Comparison of ENCODE assay signal across 8 cellular contexts in the genomic region with DNA sequence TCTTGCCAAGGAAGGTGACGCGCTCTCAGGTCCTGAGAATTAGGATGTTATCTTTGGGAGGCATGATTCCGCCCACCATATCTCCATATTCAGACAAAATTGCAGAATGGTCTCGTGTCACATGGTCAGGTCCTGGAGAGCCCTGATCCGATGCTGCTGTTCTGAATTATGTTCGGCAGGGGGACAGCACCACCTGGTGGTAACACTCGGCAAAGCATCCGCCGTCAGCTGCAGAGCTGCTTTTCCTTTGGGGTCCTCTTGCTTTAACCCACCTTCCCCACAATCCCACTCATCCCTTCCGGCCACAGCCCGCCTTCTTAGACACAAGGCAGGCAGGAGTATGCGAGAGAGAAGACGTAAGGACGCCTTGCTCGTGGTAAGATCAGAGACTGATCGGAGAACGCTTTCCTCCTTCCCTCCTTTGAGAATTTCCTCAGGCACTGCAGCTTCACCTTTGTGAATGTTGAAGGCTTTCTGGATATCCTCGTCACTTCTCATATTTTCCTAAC.
A peak's percentile ranks its signal among the peaks of the same experiment; 100 is the strongest.
DNase-seq lines count a peak whose midpoint lies in the region; ATAC-seq and TF ChIP-seq lines count a peak whose summit lies in the region.

No MANE protein-coding gene starts in this region.

- H3K4me3 Mint-ChIP-seq in CD8-positive, alpha-beta memory T cell = peak overlapping the region in 3 of 7 donors; percentile 0 to 36 (median 14)
- H3K4me3 Mint-ChIP-seq in activated T-helper 17 cell treated with anti-CD3 and anti-CD28 coated beads, Interleukin-2, amount 50 U/mL, for 72 hours = peak overlapping the region; percentile 19

- peak; percentile 96 for TF ChIP-seq CTCF in HL-60 (IDR thresholded peaks at IDR 0.05; ENCODE audit: insufficient read depth, low read length)
- peak; percentile 96 for TF ChIP-seq CTCF in Panc1 (IDR thresholded peaks at IDR 0.05)
- peak; percentile 77 for TF ChIP-seq CTCF in foreskin keratinocyte (conservative IDR thresholded peaks at IDR 0.05)

- H3K27ac Mint-ChIP-seq in CD8-positive, alpha-beta memory T cell = peak overlapping the region in 2 of 8 donors; percentile 55 to 77
- H3K27ac Mint-ChIP-seq in activated T-helper 17 cell treated with anti-CD3 and anti-CD28 coated beads, Interleukin-2, amount 50 U/mL, for 72 hours = no peak overlapping the region

- CTCF ChIA-PET in CD8-positive, alpha-beta memory T cell (lab: Charles Lee) = interaction anchor here (0.6 to 1.4 kb wide), 3 partner anchors 13 to 707 kb away, joined by 3 to 4 read pairs (median 3); no protein-coding TSS in a partner anchor
- CTCF ChIA-PET in Panc1 (lab: Charles Lee) = no interaction called here

- POLR2A ChIA-PET in CD8-positive, alpha-beta memory T cell (lab: Charles Lee) = no interaction called here
- POLR2A ChIA-PET in Panc1 (lab: Charles Lee) = interaction anchor here (0.7 kb wide), 1 partner anchor 418 kb away, joined by 6 read pairs; no protein-coding TSS in a partner anchor

- BruUV-seq in Panc1 (replicated peaks; lab: Mats Ljungman, UMichigan) = no TSS peak

- H3K27me3 Mint-ChIP-seq in CD8-positive, alpha-beta memory T cell = peaks cover 3 to 24% of the 10 kb centered on the region in 2 donors
- peaks cover 9% of the 10 kb centered on the region for H3K27me3 Mint-ChIP-seq in activated T-helper 17 cell treated with anti-CD3 and anti-CD28 coated beads, Interleukin-2, amount 50 U/mL, for 72 hours

- no peaks in the 10 kb centered on the region for H3K9me3 Mint-ChIP-seq in CD8-positive, alpha-beta memory T cell
- H3K9me3 Mint-ChIP-seq in activated T-helper 17 cell treated with anti-CD3 and anti-CD28 coated beads, Interleukin-2, amount 50 U/mL, for 72 hours = no peaks in the 10 kb centered on the region

- H3K9me3 ChIP-seq in CD8-positive, alpha-beta memory T cell (ENCODE audit: low read length) = no peaks in the 10 kb centered on the region
- no peaks in the 10 kb centered on the region for H3K9me3 ChIP-seq in Panc1 (ENCODE audit: control insufficient read depth, insufficient read depth, low read depth, low read length)

- in situ Hi-C loops in Panc1 (cut with HindIII; ENCODE audit: low pct_unique_long_range_greater_than_20kb, low sequenced_read_pairs) = no loop called here

- no peaks in the 10 kb centered on the region for H3K36me3 ChIP-seq in CD8-positive, alpha-beta memory T cell (ENCODE audit: insufficient read depth, low read length)
- H3K36me3 ChIP-seq in Panc1 (ENCODE audit: control insufficient read depth, insufficient read depth, low read length) = no peaks in the 10 kb centered on the region

- intact Hi-C loops in Panc1 (cut with micrococcal nuclease; ENCODE audit: unreplicated experiment) = no loop called here

- no peaks in the 10 kb centered on the region for H3K4me1 ChIP-seq in CD8-positive, alpha-beta memory T cell (ENCODE audit: insufficient read depth, low read length)
- H3K4me1 ChIP-seq in Panc1 (ENCODE audit: control insufficient read depth, insufficient read depth, low read length) (no peaks in the 10 kb centered on the region; the same call in 1 of the 2 replicates), foreskin keratinocyte (no peaks in the 10 kb centered on the region)

- H3K27me3 ChIP-seq in CD8-positive, alpha-beta memory T cell (ENCODE audit: insufficient read depth, low read length, poor library complexity, severe bottlenecking) = peaks cover 7% of the 10 kb centered on the region
- H3K27me3 ChIP-seq in HL-60 (ENCODE audit: insufficient read depth, poor library complexity, severe bottlenecking) (no peaks in the 10 kb centered on the region), Panc1 (ENCODE audit: control insufficient read depth, insufficient read depth, low read length) (no peaks in the 10 kb centered on the region), foreskin keratinocyte (peaks cover 4% of the 10 kb centered on the region)

- H3K27ac ChIP-seq in CD8-positive, alpha-beta memory T cell (ENCODE audit: low read depth, low read length) = no peak overlapping the region
- no peak overlapping the region for H3K27ac ChIP-seq in HL-60 (replicated peaks)
- no peak overlapping the region for H3K27ac ChIP-seq in Panc1 (ENCODE audit: low read length)
- H3K27ac ChIP-seq in foreskin keratinocyte = no peak overlapping the region

- no peak overlapping the region for H3K4me3 ChIP-seq in CD8-positive, alpha-beta memory T cell (ENCODE audit: low read length)
- H3K4me3 ChIP-seq in HL-60 (replicated peaks; ENCODE audit: insufficient read depth, low read length) (peak overlapping the region; percentile 9; the same call in 1 of the 2 replicates), Panc1 (ENCODE audit: low read depth in 2 of 2, low read length in 2 of 2) (peak overlapping the region; percentile 26 to 54)

- peak; percentile 6 to 59 (median 33) for DNase-seq in CD8-positive, alpha-beta memory T cell
- peak; percentile 25 to 42 for DNase-seq in HL-60 (ENCODE audit: low read depth in 1 of 2, low spot score in 1 of 2)
- peak; percentile 66 for DNase-seq in Panc1 (ENCODE audit: low read depth, low spot score)
- DNase-seq in foreskin keratinocyte = peak in 1 of 2 donors; percentile 16
- DNase-seq in nucleus accumbens (lab: John Stamatoyannopoulos, UW) = peak in 49 of 56 donors; percentile 4 to 88 (median 53)
- DNase-seq in superior temporal gyrus (ENCODE audit: extremely low spot score) = peak; percentile 87

- peak; percentile 79 for ATAC-seq in GM19438 (IDR thresholded peaks at IDR 0.05; ENCODE audit: low read depth, unreplicated experiment)
- peak; percentile 91 for ATAC-seq in Panc1
- peak; percentile 65 for ATAC-seq in activated T-helper 17 cell treated with anti-CD3 and anti-CD28 coated beads, Interleukin-2, amount 50 U/mL, for 72 hours (replicated peaks)
- peak; percentile 74 for ATAC-seq in foreskin keratinocyte

- no peaks in the 10 kb centered on the region for H3K36me3 Mint-ChIP-seq in CD8-positive, alpha-beta memory T cell
- H3K36me3 Mint-ChIP-seq in activated T-helper 17 cell treated with anti-CD3 and anti-CD28 coated beads, Interleukin-2, amount 50 U/mL, for 72 hours (ENCODE audit: low read depth) = no peaks in the 10 kb centered on the region

- H3K4me1 Mint-ChIP-seq in CD8-positive, alpha-beta memory T cell = peaks cover 5 to 14% (median 13%) of the 10 kb centered on the region in 3 donors
- H3K4me1 Mint-ChIP-seq in activated T-helper 17 cell treated with anti-CD3 and anti-CD28 coated beads, Interleukin-2, amount 50 U/mL, for 72 hours = no peaks in the 10 kb centered on the region
